In the genomic region with DNA sequence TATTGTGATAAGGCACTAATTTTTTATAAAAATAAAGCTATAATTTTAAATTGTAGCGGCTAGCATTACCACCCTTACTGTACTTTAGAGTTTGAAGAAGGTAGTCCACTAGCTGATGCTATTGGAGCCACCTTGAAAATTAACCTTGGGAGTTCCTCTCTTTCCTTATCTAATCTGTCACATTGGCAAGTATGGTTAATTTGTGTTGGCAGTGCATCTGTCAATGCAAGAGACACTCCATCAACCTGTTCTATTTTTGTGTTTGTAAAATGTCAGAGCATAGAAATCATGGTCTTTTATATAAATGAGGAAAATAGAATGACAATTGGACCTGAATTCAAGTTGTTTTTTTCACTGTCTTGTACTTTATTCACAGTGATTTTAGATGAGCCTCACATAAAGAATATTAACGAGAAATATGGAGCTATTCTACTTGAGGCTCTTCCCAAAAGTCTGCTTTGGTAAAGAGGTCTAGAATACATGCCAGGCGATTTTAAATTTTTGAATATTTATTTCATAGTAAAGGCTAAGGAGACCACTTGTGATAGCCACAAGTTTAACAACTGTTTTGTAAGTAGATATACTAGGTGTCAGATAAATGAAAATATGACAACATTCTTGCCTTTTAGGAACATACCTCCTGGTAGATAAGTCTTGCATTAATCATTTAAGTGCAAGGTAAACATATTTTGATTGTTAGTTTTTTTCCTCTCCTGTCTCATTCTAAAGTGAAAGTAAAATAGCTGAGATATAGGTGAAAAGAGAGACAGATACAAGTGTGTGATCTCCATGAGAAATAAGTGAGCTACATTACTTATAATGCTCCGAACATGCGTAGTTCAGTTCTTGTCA, we compare ENCODE assay signal across 1 cellular context.
TF ChIP-seq lines count a peak whose summit lies in the region.

No MANE protein-coding gene starts in this region.

TF ChIP-seq in K562, 482 proteins besides CTCF, POLR2A, EP300 and RAD21:
- TF ChIP-seq STAT5A (IDR thresholded peaks at IDR 0.05; ENCODE audit: borderline replicate concordance, low read length) (peak; percentile 35; the same call in 1 of the 2 replicates), CTBP1 (IDR thresholded peaks at IDR 0.05; ENCODE audit: borderline replicate concordance) (peak; percentile 41; the same call in 1 of the 2 replicates), POLR2AphosphoS5 (IDR thresholded peaks at IDR 0.05; ENCODE audit: control insufficient read depth, insufficient read depth, low read depth, low read length) (peak; percentile 25; the same call in 1 of the 2 replicates), ESRRA (IDR thresholded peaks at IDR 0.05; ENCODE audit: borderline replicate concordance, low read depth) (peak; percentile 85), ZNF217 (CRISPR knock-in tag; IDR thresholded peaks at IDR 0.05) (no peak), ASH1L (IDR thresholded peaks at IDR 0.05; ENCODE audit: borderline replicate concordance, low read depth, partially characterized antibody) (no peak), C11orf30 (IDR thresholded peaks at IDR 0.05; ENCODE audit: low read depth) (peak; percentile 65), ARID1B (IDR thresholded peaks at IDR 0.05) (peak; percentile 76), TCF3 (CRISPR knock-in tag; IDR thresholded peaks at IDR 0.05) (peak; percentile 79), MEF2A (IDR thresholded peaks at IDR 0.05; ENCODE audit: control insufficient read depth, low read depth, low read length) (peak; percentile 80), RCOR1 (IDR thresholded peaks at IDR 0.05; ENCODE audit: borderline replicate concordance in 1 of 2, low read depth in 2 of 2, low read length in 2 of 2) (0 out of 4 replicates have a peak, but pooled peaks of 1 of the 2 experiments have one; percentile 59), CBFA2T3 (IDR thresholded peaks at IDR 0.05) (peak; percentile 72), TAL1 (IDR thresholded peaks at IDR 0.05) (peak; percentile 52; the same call in 1 of the 2 replicates), TGIF2 (CRISPR knock-in tag; IDR thresholded peaks at IDR 0.05) (no peak), BCL6 (CRISPR knock-in tag; IDR thresholded peaks at IDR 0.05) (no peak), MAFG (tag; conservative IDR thresholded peaks at IDR 0.05) (peak; percentile 25; the same call in 1 of the 2 replicates), MEIS2 (IDR thresholded peaks at IDR 0.05; ENCODE audit: partially characterized antibody) (peak; percentile 93), TEAD4 (IDR thresholded peaks at IDR 0.05; ENCODE audit: low read length) (peak; percentile 78), TEAD4 (CRISPR knock-in tag; IDR thresholded peaks at IDR 0.05; ENCODE audit: borderline replicate concordance) (no peak), PML (IDR thresholded peaks at IDR 0.05; ENCODE audit: low read length) (peak; percentile 51; the same call in 1 of the 2 replicates), ZNF444 (CRISPR knock-in tag; IDR thresholded peaks at IDR 0.05) (no peak), ZNF316 (IDR thresholded peaks at IDR 0.05) (peak; percentile 83), SMARCA4 (IDR thresholded peaks at IDR 0.05) (peak; percentile 42; the same call in 1 of the 2 replicates), ZNF121 (CRISPR knock-in tag; conservative IDR thresholded peaks at IDR 0.05) (no peak), DPF2 (IDR thresholded peaks at IDR 0.05) (peak; percentile 61), ZNF57 (CRISPR knock-in tag; IDR thresholded peaks at IDR 0.05) (no peak), ZNF140 (CRISPR knock-in tag; IDR thresholded peaks at IDR 0.05) (no peak), SPI1 (IDR thresholded peaks at IDR 0.05; ENCODE audit: borderline replicate concordance, low read depth, low read length) (peak; percentile 70), CBFA2T2 (conservative IDR thresholded peaks at IDR 0.05) (peak; percentile 45)
- TF ChIP-seq, protein P1, sequence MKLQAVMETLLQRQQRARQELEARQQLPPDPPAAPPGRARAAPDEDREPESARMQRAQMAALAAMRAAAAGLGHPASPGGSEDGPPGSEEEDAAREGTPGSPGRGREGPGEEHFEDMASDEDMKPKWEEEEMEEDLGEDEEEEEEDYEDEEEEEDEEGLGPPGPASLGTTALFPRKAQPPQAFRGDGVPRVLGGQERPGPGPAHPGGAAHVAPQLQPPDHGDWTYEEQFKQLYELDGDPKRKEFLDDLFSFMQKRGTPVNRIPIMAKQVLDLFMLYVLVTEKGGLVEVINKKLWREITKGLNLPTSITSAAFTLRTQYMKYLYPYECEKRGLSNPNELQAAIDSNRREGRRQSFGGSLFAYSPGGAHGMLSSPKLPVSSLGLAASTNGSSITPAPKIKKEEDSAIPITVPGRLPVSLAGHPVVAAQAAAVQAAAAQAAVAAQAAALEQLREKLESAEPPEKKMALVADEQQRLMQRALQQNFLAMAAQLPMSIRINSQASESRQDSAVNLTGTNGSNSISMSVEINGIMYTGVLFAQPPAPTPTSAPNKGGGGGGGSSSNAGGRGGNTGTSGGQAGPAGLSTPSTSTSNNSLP (IDR thresholded peaks at IDR 0.05; ENCODE audit: borderline replicate concordance, low read depth, low read length): 0 out of 2 replicates have a peak, but pooled peaks have one; percentile 13
- TF ChIP-seq, protein P2, sequence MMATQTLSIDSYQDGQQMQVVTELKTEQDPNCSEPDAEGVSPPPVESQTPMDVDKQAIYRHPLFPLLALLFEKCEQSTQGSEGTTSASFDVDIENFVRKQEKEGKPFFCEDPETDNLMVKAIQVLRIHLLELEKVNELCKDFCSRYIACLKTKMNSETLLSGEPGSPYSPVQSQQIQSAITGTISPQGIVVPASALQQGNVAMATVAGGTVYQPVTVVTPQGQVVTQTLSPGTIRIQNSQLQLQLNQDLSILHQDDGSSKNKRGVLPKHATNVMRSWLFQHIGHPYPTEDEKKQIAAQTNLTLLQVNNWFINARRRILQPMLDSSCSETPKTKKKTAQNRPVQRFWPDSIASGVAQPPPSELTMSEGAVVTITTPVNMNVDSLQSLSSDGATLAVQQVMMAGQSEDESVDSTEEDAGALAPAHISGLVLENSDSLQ (IDR thresholded peaks at IDR 0.05): peak; percentile 64; the same call in 1 of the 2 replicates
- TF ChIP-seq, protein P3, sequence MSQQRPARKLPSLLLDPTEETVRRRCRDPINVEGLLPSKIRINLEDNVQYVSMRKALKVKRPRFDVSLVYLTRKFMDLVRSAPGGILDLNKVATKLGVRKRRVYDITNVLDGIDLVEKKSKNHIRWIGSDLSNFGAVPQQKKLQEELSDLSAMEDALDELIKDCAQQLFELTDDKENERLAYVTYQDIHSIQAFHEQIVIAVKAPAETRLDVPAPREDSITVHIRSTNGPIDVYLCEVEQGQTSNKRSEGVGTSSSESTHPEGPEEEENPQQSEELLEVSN (IDR thresholded peaks at IDR 0.05; ENCODE audit: borderline replicate concordance in 1 of 2, extremely low read depth in 1 of 2, insufficient read depth in 1 of 2, insufficient read length in 1 of 2, low read depth in 1 of 2, low read length in 1 of 2, poor library complexity in 1 of 2, severe bottlenecking in 1 of 2): no peak
- TF ChIP-seq, protein P4, sequence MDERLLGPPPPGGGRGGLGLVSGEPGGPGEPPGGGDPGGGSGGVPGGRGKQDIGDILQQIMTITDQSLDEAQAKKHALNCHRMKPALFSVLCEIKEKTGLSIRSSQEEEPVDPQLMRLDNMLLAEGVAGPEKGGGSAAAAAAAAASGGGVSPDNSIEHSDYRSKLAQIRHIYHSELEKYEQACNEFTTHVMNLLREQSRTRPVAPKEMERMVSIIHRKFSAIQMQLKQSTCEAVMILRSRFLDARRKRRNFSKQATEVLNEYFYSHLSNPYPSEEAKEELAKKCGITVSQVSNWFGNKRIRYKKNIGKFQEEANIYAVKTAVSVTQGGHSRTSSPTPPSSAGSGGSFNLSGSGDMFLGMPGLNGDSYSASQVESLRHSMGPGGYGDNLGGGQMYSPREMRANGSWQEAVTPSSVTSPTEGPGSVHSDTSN (CRISPR knock-in tag; IDR thresholded peaks at IDR 0.05; ENCODE audit: low read depth): no peak
- TF ChIP-seq, protein P4 (tag; conservative IDR thresholded peaks at IDR 0.05; ENCODE audit: low read depth): peak; percentile 90
- TF ChIP-seq, protein P5, sequence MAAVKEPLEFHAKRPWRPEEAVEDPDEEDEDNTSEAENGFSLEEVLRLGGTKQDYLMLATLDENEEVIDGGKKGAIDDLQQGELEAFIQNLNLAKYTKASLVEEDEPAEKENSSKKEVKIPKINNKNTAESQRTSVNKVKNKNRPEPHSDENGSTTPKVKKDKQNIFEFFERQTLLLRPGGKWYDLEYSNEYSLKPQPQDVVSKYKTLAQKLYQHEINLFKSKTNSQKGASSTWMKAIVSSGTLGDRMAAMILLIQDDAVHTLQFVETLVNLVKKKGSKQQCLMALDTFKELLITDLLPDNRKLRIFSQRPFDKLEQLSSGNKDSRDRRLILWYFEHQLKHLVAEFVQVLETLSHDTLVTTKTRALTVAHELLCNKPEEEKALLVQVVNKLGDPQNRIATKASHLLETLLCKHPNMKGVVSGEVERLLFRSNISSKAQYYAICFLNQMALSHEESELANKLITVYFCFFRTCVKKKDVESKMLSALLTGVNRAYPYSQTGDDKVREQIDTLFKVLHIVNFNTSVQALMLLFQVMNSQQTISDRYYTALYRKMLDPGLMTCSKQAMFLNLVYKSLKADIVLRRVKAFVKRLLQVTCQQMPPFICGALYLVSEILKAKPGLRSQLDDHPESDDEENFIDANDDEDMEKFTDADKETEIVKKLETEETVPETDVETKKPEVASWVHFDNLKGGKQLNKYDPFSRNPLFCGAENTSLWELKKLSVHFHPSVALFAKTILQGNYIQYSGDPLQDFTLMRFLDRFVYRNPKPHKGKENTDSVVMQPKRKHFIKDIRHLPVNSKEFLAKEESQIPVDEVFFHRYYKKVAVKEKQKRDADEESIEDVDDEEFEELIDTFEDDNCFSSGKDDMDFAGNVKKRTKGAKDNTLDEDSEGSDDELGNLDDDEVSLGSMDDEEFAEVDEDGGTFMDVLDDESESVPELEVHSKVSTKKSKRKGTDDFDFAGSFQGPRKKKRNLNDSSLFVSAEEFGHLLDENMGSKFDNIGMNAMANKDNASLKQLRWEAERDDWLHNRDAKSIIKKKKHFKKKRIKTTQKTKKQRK (IDR thresholded peaks at IDR 0.05; ENCODE audit: borderline replicate concordance, low read depth, low read length): no peak
- TF ChIP-seq, protein P6, sequence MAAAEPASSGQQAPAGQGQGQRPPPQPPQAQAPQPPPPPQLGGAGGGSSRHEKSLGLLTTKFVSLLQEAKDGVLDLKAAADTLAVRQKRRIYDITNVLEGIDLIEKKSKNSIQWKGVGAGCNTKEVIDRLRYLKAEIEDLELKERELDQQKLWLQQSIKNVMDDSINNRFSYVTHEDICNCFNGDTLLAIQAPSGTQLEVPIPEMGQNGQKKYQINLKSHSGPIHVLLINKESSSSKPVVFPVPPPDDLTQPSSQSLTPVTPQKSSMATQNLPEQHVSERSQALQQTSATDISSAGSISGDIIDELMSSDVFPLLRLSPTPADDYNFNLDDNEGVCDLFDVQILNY (CRISPR knock-in tag; IDR thresholded peaks at IDR 0.05): no peak
